ENCODE assay signal across 17 cellular contexts in the genomic region with DNA sequence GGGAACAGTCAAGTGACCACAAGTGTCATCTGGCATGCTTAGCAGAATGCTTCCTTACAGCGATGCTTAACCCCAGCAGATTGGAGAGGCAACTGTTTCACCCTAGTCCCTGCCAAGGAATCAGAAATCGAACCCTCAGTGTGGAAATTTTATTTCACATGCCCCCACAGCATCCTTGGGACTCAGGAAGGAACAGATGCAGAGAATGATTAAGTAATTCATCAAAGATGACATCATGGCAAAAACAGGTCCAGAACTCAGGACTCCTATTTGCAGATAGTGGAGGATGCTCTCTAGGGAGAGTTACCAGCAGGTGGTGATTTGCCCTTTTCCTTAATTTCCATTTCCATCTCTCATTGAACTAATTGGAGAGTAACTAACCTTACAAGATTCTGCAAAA.
"Had no signal": no experiment of that assay in that cellular context is flagged by ENCODE, and none has a peak within 500 bp of the region (broad histone marks: within the 10 kb centered on the region; RNA-seq: fewer than 3 reads in every experiment).

No MANE protein-coding gene starts in this region.

- H3K4me3 Mint-ChIP-seq: dendritic cell treated with granulocyte-macrophage colony-stimulating factor and Interleukin-4, amounts not matched to agents 40 ng/mL and 50 ng/mL, for 4 days; effector memory CD8-positive, alpha-beta T cell; naive thymus-derived CD8-positive, alpha-beta T cell had no signal

- H3K4me3 ChIP-seq: esophagus muscularis mucosa, gastrocnemius medialis, sigmoid colon, stomach, upper lobe of left lung, uterus had no signal

- H3K36me3 ChIP-seq: esophagus muscularis mucosa, gastrocnemius medialis, neutrophil, sigmoid colon, stomach, upper lobe of left lung, uterus had no signal

- H3K27ac Mint-ChIP-seq: dendritic cell treated with granulocyte-macrophage colony-stimulating factor and Interleukin-4, amounts not matched to agents 40 ng/mL and 50 ng/mL, for 4 days; effector memory CD8-positive, alpha-beta T cell; naive thymus-derived CD8-positive, alpha-beta T cell had no signal

- DNase-seq: effector memory CD8-positive, alpha-beta T cell; gastrocnemius medialis; islet precursor cell; mammary epithelial cell; naive thymus-derived CD8-positive, alpha-beta T cell; posterior cingulate gyrus; sigmoid colon; small intestine; stimulated activated CD4-positive, alpha-beta T cell treated with anti-CD3 and anti-CD28 coated beads, Interleukin-12 subunit alpha, Interleukin-12 subunit beta, amount 100 ng/mL, for 4 hours; stimulated activated naive CD4-positive, alpha-beta T cell; stomach; upper lobe of left lung; uterus had no signal

- H3K4me1 Mint-ChIP-seq: naive thymus-derived CD8-positive, alpha-beta T cell had no signal

- H3K27me3 Mint-ChIP-seq: dendritic cell treated with granulocyte-macrophage colony-stimulating factor and Interleukin-4, amounts not matched to agents 40 ng/mL and 50 ng/mL, for 4 days had no signal

- H3K9me3 ChIP-seq: esophagus muscularis mucosa, gastrocnemius medialis, neutrophil, sigmoid colon, stomach, upper lobe of left lung, uterus had no signal

- H3K27ac ChIP-seq: epithelial cell of prostate, esophagus muscularis mucosa, gastrocnemius medialis, neutrophil, sigmoid colon, stomach, upper lobe of left lung, uterus had no signal

- H3K36me3 Mint-ChIP-seq: naive thymus-derived CD8-positive, alpha-beta T cell had no signal

- H3K27me3 ChIP-seq: esophagus muscularis mucosa, gastrocnemius medialis, sigmoid colon, upper lobe of left lung, uterus had no signal

- H3K9me3 Mint-ChIP-seq: dendritic cell treated with granulocyte-macrophage colony-stimulating factor and Interleukin-4, amounts not matched to agents 40 ng/mL and 50 ng/mL, for 4 days; effector memory CD8-positive, alpha-beta T cell had no signal

- H3K4me1 ChIP-seq: esophagus muscularis mucosa, gastrocnemius medialis, sigmoid colon, stomach, upper lobe of left lung, uterus had no signal
